1 cellular context compared by ENCODE assay signal in genomic region chrX:86002076-86002896, GRCh38.
TF ChIP-seq lines count a peak whose summit lies in the region.

No MANE protein-coding gene starts in this region.

TF ChIP-seq in SK-N-SH treated with all-trans-retinoic acid at 6 μM for 48 hours, 23 proteins besides CTCF, POLR2A, EP300 and RAD21 (continued from another document):
- TF ChIP-seq SNAI2 (CRISPR knock-in tag; IDR thresholded peaks at IDR 0.05) (no peak), BACH2 (CRISPR knock-in tag; IDR thresholded peaks at IDR 0.05; ENCODE audit: borderline replicate concordance) (no peak), PPARA (CRISPR knock-in tag; IDR thresholded peaks at IDR 0.05; ENCODE audit: borderline replicate concordance) (no peak), ESRRG (CRISPR knock-in tag; IDR thresholded peaks at IDR 0.05) (no peak), GLIS3 (CRISPR knock-in tag; IDR thresholded peaks at IDR 0.05) (no peak), ARNTL (CRISPR knock-in tag; IDR thresholded peaks at IDR 0.05; ENCODE audit: borderline replicate concordance, low read depth) (no peak), RARB (CRISPR knock-in tag; IDR thresholded peaks at IDR 0.05) (no peak), ZNF8 (CRISPR knock-in tag; IDR thresholded peaks at IDR 0.05) (no peak), ZNF565 (CRISPR knock-in tag; conservative IDR thresholded peaks at IDR 0.05; ENCODE audit: low read depth) (no peak), PATZ1 (CRISPR knock-in tag; IDR thresholded peaks at IDR 0.05; ENCODE audit: borderline replicate concordance) (no peak)
- TF ChIP-seq, protein P1, sequence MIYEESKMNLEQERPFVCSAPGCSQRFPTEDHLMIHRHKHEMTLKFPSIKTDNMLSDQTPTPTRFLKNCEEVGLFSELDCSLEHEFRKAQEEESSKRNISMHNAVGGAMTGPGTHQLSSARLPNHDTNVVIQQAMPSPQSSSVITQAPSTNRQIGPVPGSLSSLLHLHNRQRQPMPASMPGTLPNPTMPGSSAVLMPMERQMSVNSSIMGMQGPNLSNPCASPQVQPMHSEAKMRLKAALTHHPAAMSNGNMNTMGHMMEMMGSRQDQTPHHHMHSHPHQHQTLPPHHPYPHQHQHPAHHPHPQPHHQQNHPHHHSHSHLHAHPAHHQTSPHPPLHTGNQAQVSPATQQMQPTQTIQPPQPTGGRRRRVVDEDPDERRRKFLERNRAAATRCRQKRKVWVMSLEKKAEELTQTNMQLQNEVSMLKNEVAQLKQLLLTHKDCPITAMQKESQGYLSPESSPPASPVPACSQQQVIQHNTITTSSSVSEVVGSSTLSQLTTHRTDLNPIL (CRISPR knock-in tag; IDR thresholded peaks at IDR 0.05; ENCODE audit: low read depth), result no peak
- TF ChIP-seq, protein P2, sequence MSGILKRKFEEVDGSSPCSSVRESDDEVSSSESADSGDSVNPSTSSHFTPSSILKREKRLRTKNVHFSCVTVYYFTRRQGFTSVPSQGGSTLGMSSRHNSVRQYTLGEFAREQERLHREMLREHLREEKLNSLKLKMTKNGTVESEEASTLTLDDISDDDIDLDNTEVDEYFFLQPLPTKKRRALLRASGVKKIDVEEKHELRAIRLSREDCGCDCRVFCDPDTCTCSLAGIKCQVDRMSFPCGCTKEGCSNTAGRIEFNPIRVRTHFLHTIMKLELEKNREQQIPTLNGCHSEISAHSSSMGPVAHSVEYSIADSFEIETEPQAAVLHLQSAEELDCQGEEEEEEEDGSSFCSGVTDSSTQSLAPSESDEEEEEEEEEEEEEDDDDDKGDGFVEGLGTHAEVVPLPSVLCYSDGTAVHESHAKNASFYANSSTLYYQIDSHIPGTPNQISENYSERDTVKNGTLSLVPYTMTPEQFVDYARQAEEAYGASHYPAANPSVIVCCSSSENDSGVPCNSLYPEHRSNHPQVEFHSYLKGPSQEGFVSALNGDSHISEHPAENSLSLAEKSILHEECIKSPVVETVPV (CRISPR knock-in tag; IDR thresholded peaks at IDR 0.05), result no peak
